Comparison of ENCODE assay signal across 8 cellular contexts in the genomic region with DNA sequence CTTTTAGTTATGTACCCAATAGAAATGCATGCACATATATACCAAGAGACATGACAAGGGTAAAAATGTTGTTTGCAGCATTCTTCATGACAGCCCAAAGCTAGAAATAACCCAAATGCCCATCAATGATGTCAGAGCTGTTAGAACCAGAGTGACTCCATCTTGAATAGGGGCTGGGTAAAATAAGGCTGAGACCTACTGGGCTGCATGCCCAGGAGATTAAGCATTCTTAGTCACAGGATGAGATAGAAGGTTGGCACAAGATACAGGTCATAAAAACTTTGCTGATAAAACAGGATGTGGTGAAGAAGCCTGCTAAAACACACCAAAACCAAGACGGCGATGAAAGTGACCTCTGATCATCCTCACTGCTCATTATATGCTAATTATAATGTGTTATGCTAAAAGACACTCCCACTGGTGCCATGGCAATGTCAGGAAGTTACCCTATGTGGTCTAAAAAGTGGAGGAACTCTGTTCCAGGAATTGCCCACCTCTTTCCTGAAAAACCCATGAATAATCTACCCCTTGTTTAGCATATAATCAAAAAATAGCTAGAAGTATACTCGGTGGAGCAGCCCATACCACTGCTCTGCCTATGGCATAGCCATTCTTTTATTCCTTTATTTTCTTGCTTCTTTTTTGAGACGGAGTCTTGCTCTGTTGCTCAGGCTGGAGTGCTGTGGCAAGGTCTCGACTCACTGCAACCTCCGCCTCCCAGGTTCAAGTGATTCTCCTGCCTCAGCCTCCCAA. TPM values are rescaled to one million over a fixed set of nuclear protein-coding genes. Genes with fewer than 3 reads are reported as not detected.
DNase-seq lines count a peak whose midpoint lies in the region; ATAC-seq and TF ChIP-seq lines count a peak whose summit lies in the region.

No MANE protein-coding gene starts in this region.

- H3K4me3 ChIP-seq in adipocyte (ENCODE audit: low read length) (no peak overlapping the region), osteoblast (ENCODE audit: insufficient read depth, low read length) (no peak overlapping the region)

- DNase-seq in ELR (ENCODE audit: low read depth): peak; percentile 87
- DNase-seq in NOMO-1 (lab: John Stamatoyannopoulos, UW; ENCODE audit: unreplicated experiment in 2 of 2): peak; percentile 18 to 71
- DNase-seq in adipocyte (ENCODE audit: low read depth): peak; percentile 10
- DNase-seq in osteoblast (ENCODE audit: insufficient read length, low spot score, missing footprints): no peak
- DNase-seq in cerebellar cortex (ENCODE audit: low spot score): no peak
- DNase-seq in SK-N-DZ (ENCODE audit: low spot score): no peak

- peaks cover 8% of the 10 kb centered on the region for H3K36me3 ChIP-seq in adipocyte (ENCODE audit: control insufficient read depth, insufficient read depth, low read length, severe bottlenecking)
- no peaks in the 10 kb centered on the region for H3K36me3 ChIP-seq in osteoblast (ENCODE audit: insufficient read depth, low read length)

- no peak overlapping the region for H3K9ac ChIP-seq in adipocyte (ENCODE audit: low read length)

- H3K9me3 ChIP-seq in adipocyte (ENCODE audit: control insufficient read depth, low read length) (no peaks in the 10 kb centered on the region), osteoblast (ENCODE audit: low read depth, low read length) (no peaks in the 10 kb centered on the region)

- H4K20me1 ChIP-seq in osteoblast (ENCODE audit: insufficient read depth, low read length): no peaks in the 10 kb centered on the region

- H3K79me2 ChIP-seq in osteoblast (ENCODE audit: insufficient read depth, low read length): no peaks in the 10 kb centered on the region

- ATAC-seq in GM21367 (IDR thresholded peaks at IDR 0.05; ENCODE audit: unreplicated experiment) (no peak), HG02642 (IDR thresholded peaks at IDR 0.05; ENCODE audit: poor library complexity, unreplicated experiment) (no peak)

- peaks cover 11% of the 10 kb centered on the region for H3K4me1 ChIP-seq in adipocyte (ENCODE audit: control insufficient read depth, insufficient read depth, low read length)
- peaks cover 17% of the 10 kb centered on the region for H3K4me1 ChIP-seq in osteoblast (ENCODE audit: insufficient read depth, low read length)

- peak overlapping the region; percentile 27 for H3K4me2 ChIP-seq in osteoblast (ENCODE audit: insufficient read depth, low read length)

- H2AFZ ChIP-seq in osteoblast (ENCODE audit: low read length): no peak overlapping the region

- TF ChIP-seq CTCF in osteoblast (IDR thresholded peaks at IDR 0.05; ENCODE audit: extremely low read depth, low read depth, low read length): no peak

- H3K27ac ChIP-seq in osteoblast (ENCODE audit: low read depth, low read length): peak overlapping the region; percentile 1

- H3K27me3 ChIP-seq in adipocyte (replicated peaks; ENCODE audit: control insufficient read depth, insufficient read depth, low read length) (no peaks in the 10 kb centered on the region), osteoblast (ENCODE audit: insufficient read depth, low read length) (no peaks in the 10 kb centered on the region)

RNA-seq across cellular contexts. Expression of gene ZBTB11, which starts 32.9 kb away (rescaled TPM):
- total RNA-seq in osteoblast: 22.8 and 23.3 TPM in 2 replicates
- polyA plus RNA-seq in SK-N-DZ (2014; cell fraction: cytosol; rRNA removed): 11.2 and 14.4 TPM in 2 replicates
- 13.7 and 15.9 TPM in 2 replicates for polyA plus RNA-seq in SK-N-DZ (2014; cell fraction: nucleus; rRNA removed)

RNA-seq across cellular contexts. Expression of gene RPL24, which starts 42.5 kb away (rescaled TPM):
- 1,105 and 1,475 TPM in 2 replicates for total RNA-seq in osteoblast
- polyA plus RNA-seq in SK-N-DZ (2014; cell fraction: cytosol; rRNA removed): 2,577 and 2,999 TPM in 2 replicates
- 1,578 and 2,332 TPM in 2 replicates for polyA plus RNA-seq in SK-N-DZ (2014; cell fraction: nucleus; rRNA removed)

Comparison
In these comparisons a context has a peak if more than half of its experiments do, and no peak if none do; other contexts are left out.
1. DNase-seq: peak in ELR (single experiment), NOMO-1 (2 of 2) and adipocyte (single experiment); none in osteoblast (single experiment), cerebellar cortex (single experiment) and SK-N-DZ (single experiment).